1 cellular context compared by ENCODE assay signal in genomic region chr22:26648011-26648497, GRCh38.
A peak's percentile ranks its signal among the peaks of the same experiment; 100 is the strongest.
TF ChIP-seq lines count a peak whose summit lies in the region.

No MANE protein-coding gene starts in this region.

TF ChIP-seq in K562, 482 proteins besides CTCF, POLR2A, EP300 and RAD21 (continued from another document):
- peak; percentile 56; the same call in 1 of the 2 replicates for TF ChIP-seq ZBTB33 (CRISPR knock-in tag; IDR thresholded peaks at IDR 0.05)
